In genomic region chr17:4903051-4903818, GRCh38 we compare ENCODE assay signal across 8 cellular contexts. TPM values are rescaled to one million over a fixed set of nuclear protein-coding genes. Genes with fewer than 3 reads are reported as not detected.
DNase-seq lines count a peak whose midpoint lies in the region; ATAC-seq lines count a peak whose summit lies in the region.

Gene CHRNE (minus strand): TSS chr17:4903098. CDS start chr17:4903063, 35 bp downstream.

- intact Hi-C loops in left colon (cut with DNase I, micrococcal nuclease) = no loop called here

- in situ Hi-C loops in ACHN (cut with HindIII; ENCODE audit: low pct_ligation_motif_present, low pct_unique_long_range_greater_than_20kb, low sequenced_read_pairs) = no loop called here

- peak; percentile 76 for DNase-seq in ACHN
- peak; percentile 33 for DNase-seq in GM19240 (ENCODE audit: insufficient read length, low spot score)
- peak; percentile 86 for DNase-seq in NCI-H2227 (lab: John Stamatoyannopoulos, UW; ENCODE audit: unreplicated experiment)
- DNase-seq in activated CD4-positive, CD25-positive, alpha-beta regulatory T cell treated with anti-CD3 and anti-CD28 coated beads, Interleukin-2, amount 50 U/mL, for 72 hours = peak; percentile 63
- peak; percentile 73 for DNase-seq in central memory CD4-positive, alpha-beta T cell
- DNase-seq in left colon = peak; percentile 78 to 89
- peak; percentile 70 for DNase-seq in stimulated activated CD4-positive, alpha-beta T cell treated with anti-CD3 and anti-CD28 coated beads, Interleukin-2, amount 100 ng/mL, for 4 hours (ENCODE audit: low read depth)

- peak; percentile 54 for ATAC-seq in left colon
- no peak for ATAC-seq in HG03196 (IDR thresholded peaks at IDR 0.05; ENCODE audit: unreplicated experiment)

RNA-seq across cellular contexts. Expression of gene CHRNE, which starts in this region (rescaled TPM):
- under 1 TPM; 0.43 to 0.81 TPM for total RNA-seq in left colon

Comparison
In these comparisons a context has a peak if more than half of its experiments do, and no peak if none do; other contexts are left out.
1. Peak in DNase-seq and ATAC-seq in left colon; RNA of the gene not detected or under 1 TPM.
2. DNase-seq: peak in every context shown above with its lines; median percentile 86 in NCI-H2227; 84 in left colon; 76 in ACHN; 73 in central memory CD4-positive, alpha-beta T cell; 70 in stimulated activated CD4-positive, alpha-beta T cell treated with anti-CD3 and anti-CD28 coated beads, Interleukin-2, amount 100 ng/mL, for 4 hours; 63 in activated CD4-positive, CD25-positive, alpha-beta regulatory T cell treated with anti-CD3 and anti-CD28 coated beads, Interleukin-2, amount 50 U/mL, for 72 hours; 33 in GM19240.